ENCODE assay signal across 25 cellular contexts in the genomic region with DNA sequence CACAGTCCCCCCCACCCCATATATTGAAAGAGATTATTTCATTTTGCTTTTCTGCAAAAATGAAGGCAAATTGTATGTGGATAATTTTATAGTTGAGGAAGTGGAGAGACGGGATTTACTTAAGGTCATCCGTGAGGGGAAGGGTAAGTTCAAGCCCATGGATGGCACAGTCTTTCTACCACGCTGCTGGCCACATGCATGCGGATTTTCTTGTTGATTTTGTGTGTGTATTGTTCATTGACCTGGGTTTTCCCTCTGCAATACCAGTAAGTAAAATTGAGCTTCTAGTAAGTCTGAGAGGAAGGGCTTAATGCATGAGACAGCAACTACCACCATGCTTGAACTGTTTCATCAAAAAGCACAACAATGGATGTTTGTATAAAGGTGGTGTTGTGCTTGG. TPM values are rescaled to one million over a fixed set of nuclear protein-coding genes. Genes with fewer than 3 reads are reported as not detected.
DNase-seq lines count a peak whose midpoint lies in the region; ATAC-seq and TF ChIP-seq lines count a peak whose summit lies in the region.
"Had no signal": no experiment of that assay in that cellular context is flagged by ENCODE, and none has a peak within 500 bp of the region (broad histone marks: within the 10 kb centered on the region; RNA-seq: fewer than 3 reads in every experiment).

No MANE protein-coding gene starts in this region.

- 0 out of 2 replicates have a peak, but pooled peaks cover 2% of the 10 kb centered on the region for H3F3A ChIP-seq in GM23338 (replicated peaks; ENCODE audit: low read depth)

- ATAC-seq in GM23338 (no peak), gastrocnemius medialis (no peak)

- H3K4me3 Mint-ChIP-seq in GM23338 (no peak overlapping the region), neural crest cell (peak overlapping the region; percentile 85)
- H3K4me3 Mint-ChIP-seq: CD14-positive monocyte had no signal

- H3K79me2 ChIP-seq in GM23338 (replicated peaks; ENCODE audit: insufficient read depth), result peaks cover 10% of the 10 kb centered on the region; the same call in 1 of the 2 replicates

- no peaks in the 10 kb centered on the region for H4K20me1 ChIP-seq in GM23338 (replicated peaks; ENCODE audit: insufficient read depth)
- H4K20me1 ChIP-seq: BLaER1 had no signal

- 0 out of 2 replicates have a peak overlapping the region, but pooled peaks have one; percentile 13 for H2AFZ ChIP-seq in GM23338

- H3K4me1 ChIP-seq in GM23338 (ENCODE audit: insufficient read depth) (peaks cover 6% of the 10 kb centered on the region), gastrocnemius medialis (peaks cover 68 to 75% of the 10 kb centered on the region in 2 donors)
- H3K4me1 ChIP-seq: BE2C had no signal

- H3K27ac ChIP-seq in GM23338 (ENCODE audit: low read depth), result no peak overlapping the region
- 0 out of 2 replicates have a peak overlapping the region, but pooled peaks have one; percentile 2 for H3K27ac ChIP-seq in SK-N-MC
- H3K27ac ChIP-seq in gastrocnemius medialis, result peak overlapping the region; percentile 86 to 97 (median 90)
- no peak overlapping the region for H3K27ac ChIP-seq in WERI-Rb-1
- H3K27ac ChIP-seq: BLaER1 had no signal

- intact Hi-C loops in gastrocnemius medialis (cut with DNase I; ENCODE audit: low total_unique reads), result no loop called here

- TF ChIP-seq CTCF in GM23338 (conservative IDR thresholded peaks at IDR 0.05; ENCODE audit: low read depth in 2 of 2), result no peak
- TF ChIP-seq CTCF in neural crest cell (conservative IDR thresholded peaks at IDR 0.05), result no peak
- TF ChIP-seq CTCF in gastrocnemius medialis (IDR thresholded peaks at IDR 0.05 in 4 of 5, conservative IDR thresholded peaks at IDR 0.05 in 1 of 5), result no peak
- TF ChIP-seq CTCF in WERI-Rb-1 (IDR thresholded peaks at IDR 0.05; ENCODE audit: low read depth, low read length), result no peak

- in situ Hi-C loops in gastrocnemius medialis (cut with MboI; ENCODE audit: low sequenced_read_pairs in 4 of 4), result no loop called here

- H3K9ac ChIP-seq in SK-N-MC (ENCODE audit: insufficient read length), result no peak overlapping the region
- H3K9ac ChIP-seq: BLaER1 had no signal

- DNase-seq in GM23338 (ENCODE audit: low spot score), result no peak
- DNase-seq in SK-N-MC (ENCODE audit: low read depth, low spot score), result no peak
- no peak for DNase-seq in neural crest cell (ENCODE audit: low read depth, low spot score)
- DNase-seq in gastrocnemius medialis, result no peak
- DNase-seq in NAMALWA (ENCODE audit: low spot score), result no peak
- no peak for DNase-seq in midbrain (lab: John Stamatoyannopoulos, UW)
- DNase-seq in activated CD8-positive, alpha-beta memory T cell treated with anti-CD3 and anti-CD28 coated beads for 24 hours, result no peak
- no peak for DNase-seq in WERI-Rb-1
- DNase-seq: 8988T; ACHN; BE2C; C1 segment of cervical spinal cord; CD4-positive, alpha-beta memory T cell; CD4-positive, CD25-positive, alpha-beta regulatory T cell; CD8-positive, alpha-beta memory T cell; COR-L47; DMS 273 treated with DMSO at 0.1 percent for 48 hours; DMS153; DMS53; DMS79; DND-41; EL; GDM1 had no signal

- no peaks in the 10 kb centered on the region for H3K36me3 ChIP-seq in GM23338 (ENCODE audit: insufficient read depth)
- no peaks in the 10 kb centered on the region for H3K36me3 ChIP-seq in SK-N-MC (ENCODE audit: insufficient read depth, low read length)
- peaks cover 0 to 5% of the 10 kb centered on the region in 2 donors for H3K36me3 ChIP-seq in gastrocnemius medialis
- H3K36me3 ChIP-seq in WERI-Rb-1, result no peaks in the 10 kb centered on the region
- H3K36me3 ChIP-seq: BE2C, BLaER1 had no signal

- no peaks in the 10 kb centered on the region for H3K27me3 ChIP-seq in GM23338 (ENCODE audit: insufficient read depth)
- no peaks in the 10 kb centered on the region for H3K27me3 ChIP-seq in gastrocnemius medialis
- H3K27me3 ChIP-seq in WERI-Rb-1 (ENCODE audit: insufficient read depth, low read depth, severe bottlenecking), result no peaks in the 10 kb centered on the region
- H3K27me3 ChIP-seq: BE2C had no signal

- no peak for TF ChIP-seq POLR2A in gastrocnemius medialis (IDR thresholded peaks at IDR 0.05)

- H3K4me1 Mint-ChIP-seq in GM23338 (peaks cover 8% of the 10 kb centered on the region), neural crest cell (peaks cover 19% of the 10 kb centered on the region)

- H3K9me3 ChIP-seq in SK-N-MC (ENCODE audit: low read depth, low read length) (no peaks in the 10 kb centered on the region), gastrocnemius medialis (no peaks in the 10 kb centered on the region), WERI-Rb-1 (ENCODE audit: severe bottlenecking) (no peaks in the 10 kb centered on the region)
- H3K9me3 ChIP-seq: BE2C, BLaER1 had no signal

- H3K4me2 ChIP-seq in GM23338, result no peak overlapping the region
- H3K4me2 ChIP-seq: BLaER1 had no signal

- H3K9me3 Mint-ChIP-seq in GM23338 (no peaks in the 10 kb centered on the region), neural crest cell (no peaks in the 10 kb centered on the region)
- H3K9me3 Mint-ChIP-seq: CD4-positive, alpha-beta memory T cell; CD4-positive, CD25-positive, alpha-beta regulatory T cell; CD8-positive, alpha-beta memory T cell had no signal

- H3K27ac Mint-ChIP-seq in GM23338, result no peak overlapping the region; the same call in 1 of the 2 replicates
- H3K27ac Mint-ChIP-seq in neural crest cell (ENCODE audit: unreplicated experiment), result no peak overlapping the region
- H3K27ac Mint-ChIP-seq: CD14-positive monocyte; CD4-positive, CD25-positive, alpha-beta regulatory T cell; CD8-positive, alpha-beta memory T cell had no signal

- H3K27me3 Mint-ChIP-seq in GM23338 (ENCODE audit: insufficient read depth, low read depth, poor library complexity), result peaks cover 6% of the 10 kb centered on the region
- peaks cover 29% of the 10 kb centered on the region for H3K27me3 Mint-ChIP-seq in neural crest cell (ENCODE audit: low read depth)

- H3K36me3 Mint-ChIP-seq in GM23338 (ENCODE audit: low read depth) (no peaks in the 10 kb centered on the region), neural crest cell (ENCODE audit: low read depth) (no peaks in the 10 kb centered on the region)
- H3K36me3 Mint-ChIP-seq: CD14-positive monocyte; CD4-positive, alpha-beta memory T cell had no signal

- H3K9me2 ChIP-seq in GM23338 (ENCODE audit: insufficient read depth), result no peaks in the 10 kb centered on the region

- H3K4me3 ChIP-seq in GM23338 (no peak overlapping the region), SK-N-MC (no peak overlapping the region), gastrocnemius medialis (peak overlapping the region in 1 of 4 donors; percentile 1), WERI-Rb-1 (ENCODE audit: low read depth, low read length) (no peak overlapping the region)
- H3K4me3 ChIP-seq: BLaER1 had no signal

TF ChIP-seq in GM23338, 12 proteins besides CTCF, POLR2A, EP300 and RAD21 (continues in another document):
- TF ChIP-seq ZNF331 (CRISPR knock-in tag; IDR thresholded peaks at IDR 0.05; ENCODE audit: low read depth), result no peak
- no peak for TF ChIP-seq EZH2phosphoT487 (IDR thresholded peaks at IDR 0.05; ENCODE audit: unreplicated experiment)
- TF ChIP-seq ZNF114 (CRISPR knock-in tag; IDR thresholded peaks at IDR 0.05), result no peak
- no peak for TF ChIP-seq CREB1 (CRISPR knock-in tag; IDR thresholded peaks at IDR 0.05; ENCODE audit: low read depth)
- no peak for TF ChIP-seq POLR2AphosphoS5 (IDR thresholded peaks at IDR 0.05; ENCODE audit: low read depth)

RNA-seq across cellular contexts. Expression of a gene that starts 35.1 kb away (rescaled TPM):
- 14.5 and 15.4 TPM in 2 replicates for total RNA-seq in GM23338 (2014; rRNA removed; shearing (Covaris generic))
- 5.2 and 6.2 TPM in 2 replicates for polyA plus RNA-seq in GM23338 (2016; fragmentation: Nextera tagmentation; extraction: Ambion mirVana)
- total RNA-seq in neural crest cell, result 15.9 and 16.8 TPM in 2 replicates
- 1,000 to 10,000 TPM in 1 of 4 donors, 100 to 1,000 TPM in 3; 595 to 1,103 (median 698) TPM for total RNA-seq in gastrocnemius medialis

RNA-seq across cellular contexts. Expression of a gene that starts 54.1 kb away (rescaled TPM):
- 209 and 278 TPM in 2 replicates for total RNA-seq in GM23338 (2014; rRNA removed; shearing (Covaris generic))
- 90.5 and 94.2 TPM in 2 replicates for polyA plus RNA-seq in GM23338 (2016; fragmentation: Nextera tagmentation; extraction: Ambion mirVana)
- total RNA-seq in neural crest cell, result 77.6 and 78.7 TPM in 2 replicates
- total RNA-seq in gastrocnemius medialis, result 10 to 100 TPM; 38.7 to 45.3 (median 42.3) TPM

RNA-seq across cellular contexts. Expression of a gene that starts 58.2 kb away (rescaled TPM):
- total RNA-seq in GM23338 (2014; rRNA removed; shearing (Covaris generic)), result 15.9 and 16.4 TPM in 2 replicates
- 34.4 and 35.9 TPM in 2 replicates for polyA plus RNA-seq in GM23338 (2016; fragmentation: Nextera tagmentation; extraction: Ambion mirVana)
- total RNA-seq in neural crest cell (33.1 and 36.2 TPM in 2 replicates), gastrocnemius medialis (10 to 100 TPM in 3 of 4 donors, 1 to 10 TPM in 1; 8.7 to 22.5 (median 18.2) TPM)

Comparison
In these comparisons a context has a peak if more than half of its experiments do, and no peak if none do; other contexts are left out.
1. H3K27ac ChIP-seq: peak in SK-N-MC (single experiment) and gastrocnemius medialis (4 of 4); none in GM23338 (single experiment) and WERI-Rb-1 (single experiment).
2. RNA of a gene that starts 35.1 kb away (total RNA-seq): 595 to 1,103 TPM in gastrocnemius medialis; 15.9 to 16.8 TPM in neural crest cell and 14.5 to 15.4 TPM in GM23338; every median in the first group is over 10 times any median in the second.